In the genomic region with DNA sequence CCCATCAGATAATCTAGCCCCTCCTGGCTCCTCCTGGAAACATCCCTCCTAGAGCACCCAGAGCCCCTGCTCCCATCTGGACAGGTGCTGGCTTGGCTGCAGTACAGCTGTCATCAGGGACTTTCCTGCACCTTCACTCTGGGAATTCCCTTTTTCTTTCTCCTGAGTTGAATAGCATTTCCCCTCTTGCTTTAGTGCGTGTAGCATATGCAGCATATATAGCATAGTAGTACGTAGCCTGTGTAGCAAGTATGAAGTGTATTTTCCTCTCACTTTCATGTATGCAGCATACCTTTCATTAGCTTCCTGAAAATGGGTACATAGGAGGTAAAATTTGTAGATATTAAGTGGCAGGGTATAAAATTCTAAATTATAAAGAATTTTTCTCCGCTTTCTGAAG, we compare ENCODE assay signal across 1 cellular context.
A peak's percentile ranks its signal among the peaks of the same experiment; 100 is the strongest.
TF ChIP-seq lines count a peak whose summit lies in the region.

No MANE protein-coding gene starts in this region.

TF ChIP-seq in GM12878, 131 proteins besides CTCF, POLR2A, EP300 and RAD21 (continued from another document):
- TF ChIP-seq, protein P1, sequence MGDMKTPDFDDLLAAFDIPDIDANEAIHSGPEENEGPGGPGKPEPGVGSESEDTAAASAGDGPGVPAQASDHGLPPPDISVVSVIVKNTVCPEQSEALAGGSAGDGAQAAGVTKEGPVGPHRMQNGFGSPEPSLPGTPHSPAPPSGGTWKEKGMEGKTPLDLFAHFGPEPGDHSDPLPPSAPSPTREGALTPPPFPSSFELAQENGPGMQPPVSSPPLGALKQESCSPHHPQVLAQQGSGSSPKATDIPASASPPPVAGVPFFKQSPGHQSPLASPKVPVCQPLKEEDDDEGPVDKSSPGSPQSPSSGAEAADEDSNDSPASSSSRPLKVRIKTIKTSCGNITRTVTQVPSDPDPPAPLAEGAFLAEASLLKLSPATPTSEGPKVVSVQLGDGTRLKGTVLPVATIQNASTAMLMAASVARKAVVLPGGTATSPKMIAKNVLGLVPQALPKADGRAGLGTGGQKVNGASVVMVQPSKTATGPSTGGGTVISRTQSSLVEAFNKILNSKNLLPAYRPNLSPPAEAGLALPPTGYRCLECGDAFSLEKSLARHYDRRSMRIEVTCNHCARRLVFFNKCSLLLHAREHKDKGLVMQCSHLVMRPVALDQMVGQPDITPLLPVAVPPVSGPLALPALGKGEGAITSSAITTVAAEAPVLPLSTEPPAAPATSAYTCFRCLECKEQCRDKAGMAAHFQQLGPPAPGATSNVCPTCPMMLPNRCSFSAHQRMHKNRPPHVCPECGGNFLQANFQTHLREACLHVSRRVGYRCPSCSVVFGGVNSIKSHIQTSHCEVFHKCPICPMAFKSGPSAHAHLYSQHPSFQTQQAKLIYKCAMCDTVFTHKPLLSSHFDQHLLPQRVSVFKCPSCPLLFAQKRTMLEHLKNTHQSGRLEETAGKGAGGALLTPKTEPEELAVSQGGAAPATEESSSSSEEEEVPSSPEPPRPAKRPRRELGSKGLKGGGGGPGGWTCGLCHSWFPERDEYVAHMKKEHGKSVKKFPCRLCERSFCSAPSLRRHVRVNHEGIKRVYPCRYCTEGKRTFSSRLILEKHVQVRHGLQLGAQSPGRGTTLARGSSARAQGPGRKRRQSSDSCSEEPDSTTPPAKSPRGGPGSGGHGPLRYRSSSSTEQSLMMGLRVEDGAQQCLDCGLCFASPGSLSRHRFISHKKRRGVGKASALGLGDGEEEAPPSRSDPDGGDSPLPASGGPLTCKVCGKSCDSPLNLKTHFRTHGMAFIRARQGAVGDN (IDR thresholded peaks at IDR 0.05) = 0 out of 2 replicates have a peak, but pooled peaks have one; percentile 18
- TF ChIP-seq MYB (IDR thresholded peaks at IDR 0.05; ENCODE audit: borderline replicate concordance, low read depth, low read length) (no peak), TCF7 (IDR thresholded peaks at IDR 0.05; ENCODE audit: borderline replicate concordance) (peak; percentile 63; the same call in 1 of the 2 replicates), BHLHE40 (IDR thresholded peaks at IDR 0.05; ENCODE audit: borderline replicate concordance in 1 of 2, low read depth in 2 of 2, low read length in 1 of 2) (0 out of 4 replicates have a peak, but pooled peaks of 1 of the 2 experiments have one; percentile 22), CHD4 (IDR thresholded peaks at IDR 0.05) (no peak), DPF2 (IDR thresholded peaks at IDR 0.05) (peak; percentile 86), RB1 (IDR thresholded peaks at IDR 0.05; ENCODE audit: borderline replicate concordance) (no peak), MEF2B (IDR thresholded peaks at IDR 0.05; ENCODE audit: partially characterized antibody, poor library complexity, severe bottlenecking) (peak; percentile 32), ZNF217 (IDR thresholded peaks at IDR 0.05) (peak; percentile 91), RFX5 (IDR thresholded peaks at IDR 0.05; ENCODE audit: low read depth, low read length) (no peak), RELA (IDR thresholded peaks at IDR 0.05; ENCODE audit: borderline replicate concordance, partially characterized antibody) (peak; percentile 98), SMAD5 (IDR thresholded peaks at IDR 0.05; ENCODE audit: low read depth) (no peak), NR2C2 (IDR thresholded peaks at IDR 0.05; ENCODE audit: borderline replicate concordance, control insufficient read depth, insufficient read length, low read depth) (no peak), JUND (IDR thresholded peaks at IDR 0.05; ENCODE audit: low read depth, low read length) (no peak), NR2C1 (IDR thresholded peaks at IDR 0.05) (no peak), NFIC (IDR thresholded peaks at IDR 0.05; ENCODE audit: low read depth, low read length) (peak; percentile 85), SMC3 (IDR thresholded peaks at IDR 0.05; ENCODE audit: borderline replicate concordance, low read length) (no peak), SP1 (IDR thresholded peaks at IDR 0.05; ENCODE audit: low read depth, low read length) (no peak), MYC (IDR thresholded peaks at IDR 0.05; ENCODE audit: insufficient read depth, insufficient read length, insufficient replicate concordance, low read length, severe bottlenecking) (no peak), MTA2 (IDR thresholded peaks at IDR 0.05; ENCODE audit: low read depth) (peak; percentile 65; the same call in 1 of the 2 replicates), SPI1 (IDR thresholded peaks at IDR 0.05; ENCODE audit: borderline replicate concordance, insufficient read depth, low read depth, low read length) (peak; percentile 46; the same call in 1 of the 2 replicates), SMARCA5 (IDR thresholded peaks at IDR 0.05) (peak; percentile 89; the same call in 1 of the 2 replicates), TCF3 (IDR thresholded peaks at IDR 0.05; ENCODE audit: borderline replicate concordance, insufficient read depth, low read depth, low read length) (peak; percentile 95), CEBPB (IDR thresholded peaks at IDR 0.05; ENCODE audit: borderline replicate concordance in 1 of 2, low read depth in 2 of 2, low read length in 2 of 2) (0 out of 4 replicates have a peak, but pooled peaks of 1 of the 2 experiments have one; percentile 41)
- TF ChIP-seq, protein P2, sequence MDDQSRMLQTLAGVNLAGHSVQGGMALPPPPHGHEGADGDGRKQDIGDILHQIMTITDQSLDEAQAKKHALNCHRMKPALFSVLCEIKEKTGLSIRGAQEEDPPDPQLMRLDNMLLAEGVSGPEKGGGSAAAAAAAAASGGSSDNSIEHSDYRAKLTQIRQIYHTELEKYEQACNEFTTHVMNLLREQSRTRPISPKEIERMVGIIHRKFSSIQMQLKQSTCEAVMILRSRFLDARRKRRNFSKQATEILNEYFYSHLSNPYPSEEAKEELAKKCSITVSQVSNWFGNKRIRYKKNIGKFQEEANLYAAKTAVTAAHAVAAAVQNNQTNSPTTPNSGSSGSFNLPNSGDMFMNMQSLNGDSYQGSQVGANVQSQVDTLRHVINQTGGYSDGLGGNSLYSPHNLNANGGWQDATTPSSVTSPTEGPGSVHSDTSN (IDR thresholded peaks at IDR 0.05; ENCODE audit: insufficient replicate concordance, low read depth, low read length) = no peak
- TF ChIP-seq, protein P3, sequence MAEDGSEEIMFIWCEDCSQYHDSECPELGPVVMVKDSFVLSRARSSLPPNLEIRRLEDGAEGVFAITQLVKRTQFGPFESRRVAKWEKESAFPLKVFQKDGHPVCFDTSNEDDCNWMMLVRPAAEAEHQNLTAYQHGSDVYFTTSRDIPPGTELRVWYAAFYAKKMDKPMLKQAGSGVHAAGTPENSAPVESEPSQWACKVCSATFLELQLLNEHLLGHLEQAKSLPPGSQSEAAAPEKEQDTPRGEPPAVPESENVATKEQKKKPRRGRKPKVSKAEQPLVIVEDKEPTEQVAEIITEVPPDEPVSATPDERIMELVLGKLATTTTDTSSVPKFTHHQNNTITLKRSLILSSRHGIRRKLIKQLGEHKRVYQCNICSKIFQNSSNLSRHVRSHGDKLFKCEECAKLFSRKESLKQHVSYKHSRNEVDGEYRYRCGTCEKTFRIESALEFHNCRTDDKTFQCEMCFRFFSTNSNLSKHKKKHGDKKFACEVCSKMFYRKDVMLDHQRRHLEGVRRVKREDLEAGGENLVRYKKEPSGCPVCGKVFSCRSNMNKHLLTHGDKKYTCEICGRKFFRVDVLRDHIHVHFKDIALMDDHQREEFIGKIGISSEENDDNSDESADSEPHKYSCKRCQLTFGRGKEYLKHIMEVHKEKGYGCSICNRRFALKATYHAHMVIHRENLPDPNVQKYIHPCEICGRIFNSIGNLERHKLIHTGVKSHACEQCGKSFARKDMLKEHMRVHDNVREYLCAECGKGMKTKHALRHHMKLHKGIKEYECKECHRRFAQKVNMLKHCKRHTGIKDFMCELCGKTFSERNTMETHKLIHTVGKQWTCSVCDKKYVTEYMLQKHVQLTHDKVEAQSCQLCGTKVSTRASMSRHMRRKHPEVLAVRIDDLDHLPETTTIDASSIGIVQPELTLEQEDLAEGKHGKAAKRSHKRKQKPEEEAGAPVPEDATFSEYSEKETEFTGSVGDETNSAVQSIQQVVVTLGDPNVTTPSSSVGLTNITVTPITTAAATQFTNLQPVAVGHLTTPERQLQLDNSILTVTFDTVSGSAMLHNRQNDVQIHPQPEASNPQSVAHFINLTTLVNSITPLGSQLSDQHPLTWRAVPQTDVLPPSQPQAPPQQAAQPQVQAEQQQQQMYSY (CRISPR knock-in tag; IDR thresholded peaks at IDR 0.05) = no peak
- TF ChIP-seq, protein P4, sequence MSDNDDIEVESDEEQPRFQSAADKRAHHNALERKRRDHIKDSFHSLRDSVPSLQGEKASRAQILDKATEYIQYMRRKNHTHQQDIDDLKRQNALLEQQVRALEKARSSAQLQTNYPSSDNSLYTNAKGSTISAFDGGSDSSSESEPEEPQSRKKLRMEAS (IDR thresholded peaks at IDR 0.05; ENCODE audit: low read depth, low read length) = no peak
- TF ChIP-seq, protein P5, sequence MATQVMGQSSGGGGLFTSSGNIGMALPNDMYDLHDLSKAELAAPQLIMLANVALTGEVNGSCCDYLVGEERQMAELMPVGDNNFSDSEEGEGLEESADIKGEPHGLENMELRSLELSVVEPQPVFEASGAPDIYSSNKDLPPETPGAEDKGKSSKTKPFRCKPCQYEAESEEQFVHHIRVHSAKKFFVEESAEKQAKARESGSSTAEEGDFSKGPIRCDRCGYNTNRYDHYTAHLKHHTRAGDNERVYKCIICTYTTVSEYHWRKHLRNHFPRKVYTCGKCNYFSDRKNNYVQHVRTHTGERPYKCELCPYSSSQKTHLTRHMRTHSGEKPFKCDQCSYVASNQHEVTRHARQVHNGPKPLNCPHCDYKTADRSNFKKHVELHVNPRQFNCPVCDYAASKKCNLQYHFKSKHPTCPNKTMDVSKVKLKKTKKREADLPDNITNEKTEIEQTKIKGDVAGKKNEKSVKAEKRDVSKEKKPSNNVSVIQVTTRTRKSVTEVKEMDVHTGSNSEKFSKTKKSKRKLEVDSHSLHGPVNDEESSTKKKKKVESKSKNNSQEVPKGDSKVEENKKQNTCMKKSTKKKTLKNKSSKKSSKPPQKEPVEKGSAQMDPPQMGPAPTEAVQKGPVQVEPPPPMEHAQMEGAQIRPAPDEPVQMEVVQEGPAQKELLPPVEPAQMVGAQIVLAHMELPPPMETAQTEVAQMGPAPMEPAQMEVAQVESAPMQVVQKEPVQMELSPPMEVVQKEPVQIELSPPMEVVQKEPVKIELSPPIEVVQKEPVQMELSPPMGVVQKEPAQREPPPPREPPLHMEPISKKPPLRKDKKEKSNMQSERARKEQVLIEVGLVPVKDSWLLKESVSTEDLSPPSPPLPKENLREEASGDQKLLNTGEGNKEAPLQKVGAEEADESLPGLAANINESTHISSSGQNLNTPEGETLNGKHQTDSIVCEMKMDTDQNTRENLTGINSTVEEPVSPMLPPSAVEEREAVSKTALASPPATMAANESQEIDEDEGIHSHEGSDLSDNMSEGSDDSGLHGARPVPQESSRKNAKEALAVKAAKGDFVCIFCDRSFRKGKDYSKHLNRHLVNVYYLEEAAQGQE (IDR thresholded peaks at IDR 0.05; ENCODE audit: low read depth, low read length) = no peak
- TF ChIP-seq, protein P6, sequence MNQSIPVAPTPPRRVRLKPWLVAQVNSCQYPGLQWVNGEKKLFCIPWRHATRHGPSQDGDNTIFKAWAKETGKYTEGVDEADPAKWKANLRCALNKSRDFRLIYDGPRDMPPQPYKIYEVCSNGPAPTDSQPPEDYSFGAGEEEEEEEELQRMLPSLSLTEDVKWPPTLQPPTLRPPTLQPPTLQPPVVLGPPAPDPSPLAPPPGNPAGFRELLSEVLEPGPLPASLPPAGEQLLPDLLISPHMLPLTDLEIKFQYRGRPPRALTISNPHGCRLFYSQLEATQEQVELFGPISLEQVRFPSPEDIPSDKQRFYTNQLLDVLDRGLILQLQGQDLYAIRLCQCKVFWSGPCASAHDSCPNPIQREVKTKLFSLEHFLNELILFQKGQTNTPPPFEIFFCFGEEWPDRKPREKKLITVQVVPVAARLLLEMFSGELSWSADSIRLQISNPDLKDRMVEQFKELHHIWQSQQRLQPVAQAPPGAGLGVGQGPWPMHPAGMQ (IDR thresholded peaks at IDR 0.05; ENCODE audit: borderline replicate concordance) = no peak
TF ChIP-seq in GM12878: peak in this region for 38.
